Comparison of ENCODE assay signal across 28 cellular contexts in genomic region chr3:17401912-17402311, GRCh38.
"Had no signal": no experiment of that assay in that cellular context is flagged by ENCODE, and none has a peak within 500 bp of the region (broad histone marks: within the 10 kb centered on the region; RNA-seq: fewer than 3 reads in every experiment).

No MANE protein-coding gene starts in this region.

- ATAC-seq: activated CD4-positive, alpha-beta T cell treated with anti-CD3 and anti-CD28 coated beads for 36 hours; activated CD8-positive, alpha-beta memory T cell treated with anti-CD3 and anti-CD28 coated beads, Interleukin-2, amount 10 ng/mL, durations not matched to agents 7 days and 5 days; activated CD8-positive, alpha-beta T cell treated with anti-CD3 and anti-CD28 coated beads, Interleukin-2, amount 10 ng/mL, durations not matched to agents 7 days and 5 days; activated naive CD4-positive, alpha-beta T cell treated with anti-CD3 and anti-CD28 coated beads, Interleukin-2, amount 50 U/mL, for 72 hours; gastroesophageal sphincter had no signal

- H3K36me3 Mint-ChIP-seq: activated naive CD4-positive, alpha-beta T cell treated with anti-CD3 and anti-CD28 coated beads, Interleukin-2, amount 50 U/mL, for 72 hours had no signal

- DNase-seq: activated CD4-positive, alpha-beta memory T cell treated with anti-CD3 and anti-CD28 coated beads for 36 hours; activated CD4-positive, alpha-beta T cell treated with anti-CD3 and anti-CD28 coated beads for 36 hours; activated CD4-positive, alpha-beta T cell treated with anti-CD3 and anti-CD28 coated beads, Interleukin-2, amount 10 ng/mL, durations not matched to agents 24 days and 14 days; activated CD4-positive, CD25-positive, alpha-beta regulatory T cell; activated CD4-positive, CD25-positive, alpha-beta regulatory T cell treated with anti-CD3 and anti-CD28 coated beads, Interleukin-2, amount 50 U/mL, for 72 hours; activated CD8-positive, alpha-beta memory T cell treated with anti-CD3 and anti-CD28 coated beads, Interleukin-2, amount 10 ng/mL, durations not matched to agents 7 days and 5 days; activated CD8-positive, alpha-beta memory T cell treated with anti-CD3 and anti-CD28 coated beads, Interleukin-2, amount 50 U/mL, for 4 hours; activated CD8-positive, alpha-beta T cell treated with anti-CD3 and anti-CD28 coated beads, Interleukin-2, amount 10 ng/mL, durations not matched to agents 7 days and 5 days; activated gamma-delta T cell; activated naive CD4-positive, alpha-beta T cell; activated naive CD4-positive, alpha-beta T cell treated with anti-CD3 and anti-CD28 coated beads, Interleukin-2, amount 10 ng/mL, durations not matched to agents 7 days and 5 days; activated naive CD8-positive, alpha-beta T cell treated with anti-CD3 and anti-CD28 coated beads, Interleukin-2, amount 10 ng/mL, durations not matched to agents 7 days and 5 days; activated T-cell treated with anti-CD3 and anti-CD28 coated beads, Interleukin-2, amount 50 U/mL, for 1 hour; activated T-cell treated with anti-CD3 and anti-CD28 coated beads, Interleukin-2, amount 50 U/mL, for 48 hours; brain microvascular endothelial cell; caudate nucleus; cerebellar nuclear complex; colonic mucosa; effector memory CD4-positive, alpha-beta T cell; endodermal cell; erythroblast; esophagus squamous epithelium; foreskin melanocyte; T-helper 2 cell had no signal

- H3K27me3 Mint-ChIP-seq: activated CD4-positive, alpha-beta memory T cell treated with anti-CD3 and anti-CD28 coated beads for 36 hours; activated CD4-positive, alpha-beta T cell treated with anti-CD3 and anti-CD28 coated beads for 36 hours; activated CD4-positive, alpha-beta T cell treated with anti-CD3 and anti-CD28 coated beads, Interleukin-2, amount 10 ng/mL, durations not matched to agents 24 days and 14 days; activated CD8-positive, alpha-beta memory T cell treated with anti-CD3 and anti-CD28 coated beads, Interleukin-2, amount 10 ng/mL, durations not matched to agents 7 days and 5 days; activated naive CD4-positive, alpha-beta T cell treated with anti-CD3 and anti-CD28 coated beads, Interleukin-2, amount 10 ng/mL, durations not matched to agents 7 days and 5 days; activated naive CD8-positive, alpha-beta T cell treated with anti-CD3 and anti-CD28 coated beads, Interleukin-2, amount 10 ng/mL, durations not matched to agents 7 days and 5 days had no signal

- H3K27ac Mint-ChIP-seq: activated CD4-positive, alpha-beta memory T cell treated with anti-CD3 and anti-CD28 coated beads for 36 hours; activated CD4-positive, alpha-beta T cell treated with anti-CD3 and anti-CD28 coated beads for 36 hours; activated CD4-positive, alpha-beta T cell treated with anti-CD3 and anti-CD28 coated beads, Interleukin-2, amount 10 ng/mL, durations not matched to agents 24 days and 14 days; activated CD8-positive, alpha-beta memory T cell treated with anti-CD3 and anti-CD28 coated beads, Interleukin-2, amount 10 ng/mL, durations not matched to agents 7 days and 5 days; activated CD8-positive, alpha-beta T cell treated with anti-CD3 and anti-CD28 coated beads, Interleukin-2, amount 10 ng/mL, durations not matched to agents 7 days and 5 days; activated naive CD4-positive, alpha-beta T cell treated with anti-CD3 and anti-CD28 coated beads, Interleukin-2, amount 10 ng/mL, durations not matched to agents 7 days and 5 days; activated naive CD4-positive, alpha-beta T cell treated with anti-CD3 and anti-CD28 coated beads, Interleukin-2, amount 50 U/mL, for 72 hours; activated naive CD8-positive, alpha-beta T cell treated with anti-CD3 and anti-CD28 coated beads, Interleukin-2, amount 10 ng/mL, durations not matched to agents 7 days and 5 days; activated T-helper 1 cell treated with anti-CD3 and anti-CD28 coated beads, Interleukin-12 subunit alpha, Interleukin-12 subunit beta, Interleukin-2, Interleukin-4 antibody, amounts not matched to agents 30 ng/mL and 10 ng/mL and 1 ng/mL, durations not matched to agents 14 hours and 24 hours and 36 hours; activated T-helper 2 cell treated with anti-CD3 and anti-CD28 coated beads, Interferon-gamma antibody, Interleukin-2, Interleukin-4, amounts not matched to agents 10 μg/mL and 5 μg/mL and 100 μg/mL, durations not matched to agents 14 hours and 24 hours and 36 hours; endodermal cell had no signal

- H3K36me3 ChIP-seq: brain microvascular endothelial cell, colonic mucosa had no signal

- H3K4me3 ChIP-seq: colonic mucosa, esophagus squamous epithelium, gastroesophageal sphincter had no signal

- H3K27ac ChIP-seq: brain microvascular endothelial cell, colonic mucosa, esophagus squamous epithelium, gastroesophageal sphincter had no signal

- H3K9me3 Mint-ChIP-seq: activated CD4-positive, alpha-beta memory T cell treated with anti-CD3 and anti-CD28 coated beads for 36 hours; activated CD4-positive, alpha-beta T cell treated with anti-CD3 and anti-CD28 coated beads, Interleukin-2, amount 10 ng/mL, durations not matched to agents 24 days and 14 days; activated naive CD4-positive, alpha-beta T cell treated with anti-CD3 and anti-CD28 coated beads, Interleukin-2, amount 10 ng/mL, durations not matched to agents 7 days and 5 days; activated naive CD4-positive, alpha-beta T cell treated with anti-CD3 and anti-CD28 coated beads, Interleukin-2, amount 50 U/mL, for 72 hours; activated naive CD8-positive, alpha-beta T cell treated with anti-CD3 and anti-CD28 coated beads, Interleukin-2, amount 10 ng/mL, durations not matched to agents 7 days and 5 days; activated T-helper 1 cell treated with anti-CD3 and anti-CD28 coated beads, Interleukin-12 subunit alpha, Interleukin-12 subunit beta, Interleukin-2, Interleukin-4 antibody, amounts not matched to agents 30 ng/mL and 10 ng/mL and 1 ng/mL, durations not matched to agents 14 hours and 24 hours and 36 hours; activated T-helper 2 cell treated with anti-CD3 and anti-CD28 coated beads, Interferon-gamma antibody, Interleukin-2, Interleukin-4, amounts not matched to agents 10 μg/mL and 5 μg/mL and 100 μg/mL, durations not matched to agents 14 hours and 24 hours and 36 hours; endodermal cell had no signal

- H3K27me3 ChIP-seq: brain microvascular endothelial cell, colonic mucosa, esophagus squamous epithelium, gastroesophageal sphincter had no signal

- H3K4me1 ChIP-seq: colonic mucosa, esophagus squamous epithelium, gastroesophageal sphincter had no signal

- H3K4me1 Mint-ChIP-seq: activated CD4-positive, alpha-beta T cell treated with anti-CD3 and anti-CD28 coated beads for 36 hours; activated CD4-positive, alpha-beta T cell treated with anti-CD3 and anti-CD28 coated beads, Interleukin-2, amount 10 ng/mL, durations not matched to agents 24 days and 14 days; activated CD8-positive, alpha-beta memory T cell treated with anti-CD3 and anti-CD28 coated beads, Interleukin-2, amount 10 ng/mL, durations not matched to agents 7 days and 5 days; activated naive CD4-positive, alpha-beta T cell treated with anti-CD3 and anti-CD28 coated beads, Interleukin-2, amount 10 ng/mL, durations not matched to agents 7 days and 5 days; activated naive CD8-positive, alpha-beta T cell treated with anti-CD3 and anti-CD28 coated beads, Interleukin-2, amount 10 ng/mL, durations not matched to agents 7 days and 5 days had no signal

- H3K4me3 Mint-ChIP-seq: activated CD4-positive, alpha-beta memory T cell treated with anti-CD3 and anti-CD28 coated beads for 36 hours; activated CD4-positive, alpha-beta T cell treated with anti-CD3 and anti-CD28 coated beads for 36 hours; activated CD4-positive, alpha-beta T cell treated with anti-CD3 and anti-CD28 coated beads, Interleukin-2, amount 10 ng/mL, durations not matched to agents 24 days and 14 days; activated CD8-positive, alpha-beta memory T cell treated with anti-CD3 and anti-CD28 coated beads, Interleukin-2, amount 10 ng/mL, durations not matched to agents 7 days and 5 days; activated CD8-positive, alpha-beta T cell treated with anti-CD3 and anti-CD28 coated beads, Interleukin-2, amount 10 ng/mL, durations not matched to agents 7 days and 5 days; activated naive CD4-positive, alpha-beta T cell treated with anti-CD3 and anti-CD28 coated beads, Interleukin-2, amount 10 ng/mL, durations not matched to agents 7 days and 5 days; activated naive CD8-positive, alpha-beta T cell treated with anti-CD3 and anti-CD28 coated beads, Interleukin-2, amount 10 ng/mL, durations not matched to agents 7 days and 5 days; activated T-helper 1 cell treated with anti-CD3 and anti-CD28 coated beads, Interleukin-12 subunit alpha, Interleukin-12 subunit beta, Interleukin-2, Interleukin-4 antibody, amounts not matched to agents 30 ng/mL and 10 ng/mL and 1 ng/mL, durations not matched to agents 14 hours and 24 hours and 36 hours; endodermal cell had no signal

- H3K9me3 ChIP-seq: colonic mucosa, esophagus squamous epithelium, gastroesophageal sphincter had no signal
